8 cellular contexts compared by ENCODE assay signal in genomic region chr15:89087830-89088604, GRCh38. TPM values are rescaled to one million over a fixed set of nuclear protein-coding genes. Genes with fewer than 3 reads are reported as not detected.
DNase-seq lines count a peak whose midpoint lies in the region; ATAC-seq and TF ChIP-seq lines count a peak whose summit lies in the region.

A gene with protein sequence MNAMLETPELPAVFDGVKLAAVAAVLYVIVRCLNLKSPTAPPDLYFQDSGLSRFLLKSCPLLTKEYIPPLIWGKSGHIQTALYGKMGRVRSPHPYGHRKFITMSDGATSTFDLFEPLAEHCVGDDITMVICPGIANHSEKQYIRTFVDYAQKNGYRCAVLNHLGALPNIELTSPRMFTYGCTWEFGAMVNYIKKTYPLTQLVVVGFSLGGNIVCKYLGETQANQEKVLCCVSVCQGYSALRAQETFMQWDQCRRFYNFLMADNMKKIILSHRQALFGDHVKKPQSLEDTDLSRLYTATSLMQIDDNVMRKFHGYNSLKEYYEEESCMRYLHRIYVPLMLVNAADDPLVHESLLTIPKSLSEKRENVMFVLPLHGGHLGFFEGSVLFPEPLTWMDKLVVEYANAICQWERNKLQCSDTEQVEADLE (plus strand): TSS chr15:89088456. CDS start chr15:89116328, 27,872 bp downstream.

- peak within 1 kb of the TSS; percentile 73 for H3K56ac ChIP-seq in IMR-90 (ENCODE audit: extremely low read depth, insufficient read depth, low read length)

- peak within 1 kb of the TSS; percentile 69 for H2AK5ac ChIP-seq in IMR-90 (ENCODE audit: low read depth, low read length)

- H3K27me3 ChIP-seq in IMR-90 (ENCODE audit: control insufficient read depth, insufficient read depth, low read length) (no peaks in the 10 kb centered on the region), mononuclear cell (ENCODE audit: insufficient read depth, low read length) (no peaks in the 10 kb centered on the region)

- H3K9me1 ChIP-seq in IMR-90 (ENCODE audit: insufficient read depth, low read length) = peaks cover 11% of the 10 kb centered on the region; the same call in 1 of the 2 replicates

- peak within 1 kb of the TSS; percentile 89 for H2AFZ ChIP-seq in IMR-90 (replicated peaks; ENCODE audit: low read length, poor library complexity)

- intact Hi-C loops in IMR-90 (cut with micrococcal nuclease) = no loop called here

- no peaks in the 10 kb centered on the region for H3K36me3 ChIP-seq in IMR-90 (ENCODE audit: control insufficient read depth, insufficient read depth, low read length)

- in situ Hi-C loops in IMR-90 (cut with MboI; ENCODE audit: low sequenced_read_pairs) = no loop called here

- peak within 1 kb of the TSS; percentile 90 for H2BK20ac ChIP-seq in IMR-90 (ENCODE audit: low read depth, low read length)

- H3K23ac ChIP-seq in IMR-90 (ENCODE audit: low read depth, low read length) = peak within 1 kb of the TSS; percentile 92

- H3K4me2 ChIP-seq in IMR-90 (ENCODE audit: low read depth, low read length) = peak within 1 kb of the TSS; percentile 88

- H3K18ac ChIP-seq in IMR-90 (ENCODE audit: low read depth, low read length) = peak within 1 kb of the TSS; percentile 59

- no peak for TF ChIP-seq CTCF in IMR-90 (conservative IDR thresholded peaks at IDR 0.05; ENCODE audit: low read depth, low read length)

- no TSS peak for BruUV-seq in IMR-90 (replicated peaks; lab: Mats Ljungman, UMichigan)

- peaks cover 16% of the 10 kb centered on the region for H3K4me1 ChIP-seq in IMR-90 (ENCODE audit: control insufficient read depth, insufficient read depth, low read length)
- peaks cover 51% of the 10 kb centered on the region for H3K4me1 ChIP-seq in mononuclear cell (ENCODE audit: insufficient read depth, low read length)

- H3K27ac ChIP-seq in IMR-90 (ENCODE audit: insufficient read depth, low read length) = peak within 1 kb of the TSS; percentile 92

- TF ChIP-seq POLR2A in IMR-90 (IDR thresholded peaks at IDR 0.05; ENCODE audit: low read depth, low read length) = peak; percentile 78

- peaks cover 8 to 44% of the 10 kb centered on the region in 2 experiments; a peak in 3 of 4 replicates for H3K79me1 ChIP-seq in IMR-90 (ENCODE audit: low read depth in 1 of 2, low read length in 2 of 2)

- peak within 1 kb of the TSS; percentile 83 for H4K5ac ChIP-seq in IMR-90 (ENCODE audit: low read depth, low read length)

- H3K4me3 ChIP-seq in IMR-90 (ENCODE audit: insufficient read depth, low read depth, low read length) = peak within 1 kb of the TSS; percentile 73
- H3K4me3 ChIP-seq in mononuclear cell (ENCODE audit: low read length) = peak within 1 kb of the TSS; percentile 91

- POLR2A ChIA-PET in IMR-90 (lab: Charles Lee; ENCODE audit: unreplicated experiment) = interaction anchor here (1.0 kb wide), 2 partner anchors 11 to 78 kb away, joined by 3 read pairs; no protein-coding TSS in a partner anchor

- H3K9me3 ChIP-seq in IMR-90 (ENCODE audit: control insufficient read depth, insufficient read depth, low read length) = no peaks in the 10 kb centered on the region
- H3K9me3 ChIP-seq in mononuclear cell (ENCODE audit: low read depth, low read length) = no peaks in the 10 kb centered on the region

- H4K20me1 ChIP-seq in IMR-90 (ENCODE audit: insufficient read depth, low read length) = no peaks in the 10 kb centered on the region

- peak; percentile 99 for DNase-seq in DMS 273 (lab: John Stamatoyannopoulos, UW; ENCODE audit: unreplicated experiment)
- peak; percentile 100 for DNase-seq in IMR-90
- peak; percentile 100 for DNase-seq in OCI-M1 (lab: John Stamatoyannopoulos, UW)
- DNase-seq in activated T-cell treated with anti-CD3 and anti-CD28 coated beads for 24 hours (ENCODE audit: low read depth) = peak; percentile 98
- DNase-seq in epidermal melanocyte (ENCODE audit: insufficient read length, low spot score) = peak; percentile 95
- DNase-seq in stimulated activated CD8-positive, alpha-beta memory T cell treated with anti-CD3 and anti-CD28 coated beads, Interleukin-4, amount 100 ng/mL, for 24 hours (ENCODE audit: low read depth) = peak; percentile 96

- peak within 1 kb of the TSS; percentile 96 for H2BK120ac ChIP-seq in IMR-90 (ENCODE audit: low read depth, low read length)

- H4K8ac ChIP-seq in IMR-90 (ENCODE audit: low read depth in 2 of 2, low read length in 2 of 2) = peak within 1 kb of the TSS; percentile 79 to 93

- peak within 1 kb of the TSS; percentile 79 for H2AK9ac ChIP-seq in IMR-90 (replicated peaks; ENCODE audit: low read depth, low read length, poor library complexity)

- WGBS in IMR-90 (ENCODE audit: extremely low coverage in 2 of 2, insufficient read length in 1 of 2), 2 experiments = 1% methylated on average over 37 of the region's 51 CpGs; no CpG with 5 or more reads in 1 of the 2 experiments

- H2BK5ac ChIP-seq in IMR-90 (ENCODE audit: low read depth, low read length, poor library complexity, severe bottlenecking) = peak within 1 kb of the TSS; percentile 95

- peak within 1 kb of the TSS; percentile 95 for H3K14ac ChIP-seq in IMR-90 (replicated peaks; ENCODE audit: low read depth, low read length)

- ATAC-seq in GM21528 (IDR thresholded peaks at IDR 0.05; ENCODE audit: low FRiP score, unreplicated experiment) (peak; percentile 96), IMR-90 (ENCODE audit: low read depth) (peak; percentile 96)

- dilution Hi-C loops in IMR-90 (cut with HindIII; ENCODE audit: low sequenced_read_pairs, unreplicated experiment) = no loop called here

- CTCF ChIA-PET in IMR-90 (lab: Yijun Ruan, JAX) = interaction anchor here (0.9 to 1.8 kb wide), 5 partner anchors 9 to 90 kb away, joined by 3 to 5 read pairs (median 3); no protein-coding TSS in a partner anchor

- peak within 1 kb of the TSS; percentile 96 for H3K4ac ChIP-seq in IMR-90 (ENCODE audit: low read depth, low read length)

- peak within 1 kb of the TSS; percentile 63 for H3K9ac ChIP-seq in IMR-90 (ENCODE audit: low read depth, low read length)

- H2BK15ac ChIP-seq in IMR-90 (ENCODE audit: low read depth, low read length) = peak within 1 kb of the TSS; percentile 91

- peak within 1 kb of the TSS; percentile 96 for H4K91ac ChIP-seq in IMR-90 (ENCODE audit: insufficient read depth, low read depth, low read length)

- peak; percentile 33 for TF ChIP-seq RAD21 in IMR-90 (IDR thresholded peaks at IDR 0.05; ENCODE audit: low read length)

TF ChIP-seq in IMR-90, 13 proteins besides CTCF, POLR2A, EP300 and RAD21:
- TF ChIP-seq MAFK (IDR thresholded peaks at IDR 0.05; ENCODE audit: low read depth, low read length) (peak; percentile 13; the same call in 1 of the 2 replicates), CHD1 (IDR thresholded peaks at IDR 0.05; ENCODE audit: low read depth, low read length) (no peak), MXI1 (IDR thresholded peaks at IDR 0.05; ENCODE audit: borderline replicate concordance, low read depth, low read length) (peak; percentile 52; the same call in 1 of the 2 replicates), FOS (IDR thresholded peaks at IDR 0.05; ENCODE audit: low read depth, low read length) (peak; percentile 88), RFX5 (IDR thresholded peaks at IDR 0.05; ENCODE audit: low read depth, low read length) (no peak), MAZ (IDR thresholded peaks at IDR 0.05; ENCODE audit: borderline replicate concordance, low read depth, low read length) (peak; percentile 28), BHLHE40 (IDR thresholded peaks at IDR 0.05; ENCODE audit: low read depth, low read length) (peak; percentile 93), CEBPB (IDR thresholded peaks at IDR 0.05; ENCODE audit: low read depth, low read length) (no peak), RCOR1 (IDR thresholded peaks at IDR 0.05; ENCODE audit: insufficient replicate concordance, low read length) (peak; percentile 94), SMC3 (IDR thresholded peaks at IDR 0.05; ENCODE audit: low read depth, low read length) (no peak), NFE2L2 (IDR thresholded peaks at IDR 0.05; ENCODE audit: low read depth, low read length) (no peak)
- TF ChIP-seq, protein P1, sequence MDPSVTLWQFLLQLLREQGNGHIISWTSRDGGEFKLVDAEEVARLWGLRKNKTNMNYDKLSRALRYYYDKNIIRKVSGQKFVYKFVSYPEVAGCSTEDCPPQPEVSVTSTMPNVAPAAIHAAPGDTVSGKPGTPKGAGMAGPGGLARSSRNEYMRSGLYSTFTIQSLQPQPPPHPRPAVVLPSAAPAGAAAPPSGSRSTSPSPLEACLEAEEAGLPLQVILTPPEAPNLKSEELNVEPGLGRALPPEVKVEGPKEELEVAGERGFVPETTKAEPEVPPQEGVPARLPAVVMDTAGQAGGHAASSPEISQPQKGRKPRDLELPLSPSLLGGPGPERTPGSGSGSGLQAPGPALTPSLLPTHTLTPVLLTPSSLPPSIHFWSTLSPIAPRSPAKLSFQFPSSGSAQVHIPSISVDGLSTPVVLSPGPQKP (IDR thresholded peaks at IDR 0.05; ENCODE audit: borderline replicate concordance, low read depth, low read length) = no peak
- TF ChIP-seq, protein P2, sequence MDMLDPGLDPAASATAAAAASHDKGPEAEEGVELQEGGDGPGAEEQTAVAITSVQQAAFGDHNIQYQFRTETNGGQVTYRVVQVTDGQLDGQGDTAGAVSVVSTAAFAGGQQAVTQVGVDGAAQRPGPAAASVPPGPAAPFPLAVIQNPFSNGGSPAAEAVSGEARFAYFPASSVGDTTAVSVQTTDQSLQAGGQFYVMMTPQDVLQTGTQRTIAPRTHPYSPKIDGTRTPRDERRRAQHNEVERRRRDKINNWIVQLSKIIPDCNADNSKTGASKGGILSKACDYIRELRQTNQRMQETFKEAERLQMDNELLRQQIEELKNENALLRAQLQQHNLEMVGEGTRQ (IDR thresholded peaks at IDR 0.05; ENCODE audit: low read depth, low read length) = peak; percentile 52; the same call in 1 of the 2 replicates

RNA-seq across cellular contexts. Expression of the gene that starts here (rescaled TPM):
- total RNA-seq in IMR-90 (2012; rRNA removed) = 56.9 and 62.9 TPM in 2 replicates
- polyA plus RNA-seq in IMR-90 (2012; rRNA removed) = 29.4 and 31.2 TPM in 2 replicates
- 5.6 and 10.7 TPM in 2 replicates for polyA plus RNA-seq in IMR-90 (2012; cell fraction: cytosol; rRNA removed)
- 13.8 and 16.1 TPM in 2 replicates for polyA plus RNA-seq in IMR-90 (2012; cell fraction: nucleus; rRNA removed; ENCODE audit: low replicate concordance)
- 97.2 TPM for total RNA-seq in mononuclear cell

Comparison
In these comparisons a context has a peak if more than half of its experiments do, and no peak if none do; other contexts are left out.
1. Peak in every context shown above with its lines: DNase-seq, ATAC-seq, H3K4me3 ChIP-seq and H3K27ac ChIP-seq.